ENCODE assay signal across 23 cellular contexts in the genomic region with DNA sequence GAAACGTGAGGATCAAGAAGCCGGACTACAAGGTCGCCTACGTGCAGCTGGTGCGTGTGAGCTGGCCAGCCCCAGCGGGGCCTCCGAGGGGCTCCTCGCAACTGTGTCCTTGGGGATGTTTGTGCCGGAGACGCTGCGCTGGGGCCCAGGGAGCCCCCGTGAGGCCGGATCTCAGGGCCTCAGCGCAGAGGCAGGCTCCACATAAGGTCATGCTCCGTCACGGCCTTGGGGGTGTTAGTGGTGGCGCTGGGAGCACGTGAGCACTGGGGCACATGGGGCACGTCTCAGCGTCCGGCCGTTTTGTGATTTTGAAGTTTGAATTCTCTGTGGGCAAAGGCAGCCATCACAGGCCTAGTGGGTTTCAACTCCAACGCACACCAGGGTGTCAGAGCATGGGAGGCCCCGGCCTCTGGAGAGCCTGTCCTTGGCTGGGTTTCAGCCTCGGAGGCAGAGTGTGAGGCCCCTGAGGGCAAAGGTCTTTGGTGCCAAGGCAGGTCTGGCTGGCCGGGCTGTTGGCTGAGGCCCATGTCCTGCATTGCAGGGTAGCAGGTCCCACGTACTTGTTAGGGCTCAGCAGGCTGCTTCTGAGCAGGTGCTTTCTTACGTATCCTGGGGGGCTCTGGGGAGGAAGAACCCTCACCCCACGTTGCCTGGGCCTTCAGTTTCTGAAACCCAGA. TPM values are rescaled to one million over a fixed set of nuclear protein-coding genes. Genes with fewer than 3 reads are reported as not detected.
"Had no signal": no experiment of that assay in that cellular context is flagged by ENCODE, and none has a peak within 500 bp of the region (broad histone marks: within the 10 kb centered on the region; RNA-seq: fewer than 3 reads in every experiment).

No MANE protein-coding gene starts in this region.

- H3K27ac ChIP-seq: testis, transverse colon had no signal

- H3K4me1 ChIP-seq: testis, transverse colon had no signal

- H3K27me3 ChIP-seq: testis, transverse colon had no signal

- DNase-seq: activated CD4-positive, CD25-positive, alpha-beta regulatory T cell; activated CD8-positive, alpha-beta T cell treated with anti-CD3 and anti-CD28 coated beads, Interleukin-2, amount 10 ng/mL, durations not matched to agents 7 days and 5 days; activated gamma-delta T cell; activated naive CD8-positive, alpha-beta T cell treated with anti-CD3 and anti-CD28 coated beads, Interleukin-2, amount 50 U/mL, for 24 hours; amygdala; central memory CD4-positive, alpha-beta T cell; endodermal cell; stimulated activated naive CD4-positive, alpha-beta T cell treated with Interleukin-2 at 50 U/mL for 16 hours; transverse colon had no signal

- H3K4me1 Mint-ChIP-seq: activated CD4-positive, alpha-beta T cell treated with anti-CD3 and anti-CD28 coated beads for 36 hours; activated naive CD4-positive, alpha-beta T cell treated with anti-CD3 and anti-CD28 coated beads, Interleukin-2, amount 10 ng/mL, durations not matched to agents 7 days and 5 days; activated naive CD8-positive, alpha-beta T cell treated with anti-CD3 and anti-CD28 coated beads, Interleukin-2, amount 50 U/mL, for 24 hours; endodermal cell had no signal

- H3K27me3 Mint-ChIP-seq: activated CD4-positive, alpha-beta T cell treated with anti-CD3 and anti-CD28 coated beads for 36 hours; activated naive CD4-positive, alpha-beta T cell treated with anti-CD3 and anti-CD28 coated beads, Interleukin-2, amount 10 ng/mL, durations not matched to agents 7 days and 5 days; activated naive CD8-positive, alpha-beta T cell treated with anti-CD3 and anti-CD28 coated beads, Interleukin-2, amount 50 U/mL, for 24 hours; activated T-cell treated with anti-CD3 and anti-CD28 coated beads, Interleukin-2, amount 50 U/mL, for 24 hours; dendritic cell treated with granulocyte-macrophage colony-stimulating factor and Interleukin-4, amounts not matched to agents 40 ng/mL and 50 ng/mL, for 4 days; natural killer cell treated with Interleukin-12 subunit alpha and Interleukin-12 subunit beta and Interleukin-15 and Interleukin-18, amount 100 ng/mL, for 72 hours had no signal

- H3K4me3 ChIP-seq: lung, mucosa of descending colon, smooth muscle cell, testis, transverse colon had no signal

- H3K4me3 Mint-ChIP-seq: activated CD4-positive, alpha-beta T cell treated with anti-CD3 and anti-CD28 coated beads for 36 hours; activated CD8-positive, alpha-beta T cell treated with anti-CD3 and anti-CD28 coated beads, Interleukin-2, amount 10 ng/mL, durations not matched to agents 7 days and 5 days; activated naive CD4-positive, alpha-beta T cell treated with anti-CD3 and anti-CD28 coated beads, Interleukin-2, amount 10 ng/mL, durations not matched to agents 7 days and 5 days; activated naive CD8-positive, alpha-beta T cell treated with anti-CD3 and anti-CD28 coated beads, Interleukin-2, amount 50 U/mL, for 24 hours; activated T-cell treated with anti-CD3 and anti-CD28 coated beads, Interleukin-2, amount 50 U/mL, for 24 hours; dendritic cell treated with granulocyte-macrophage colony-stimulating factor and Interleukin-4, amounts not matched to agents 40 ng/mL and 50 ng/mL, for 4 days; endodermal cell; natural killer cell treated with Interleukin-12 subunit alpha and Interleukin-12 subunit beta and Interleukin-15 and Interleukin-18, amount 100 ng/mL, for 72 hours had no signal

- H3K4me2 ChIP-seq: smooth muscle cell had no signal

- FAIRE-seq: islet of Langerhans, urothelium cell line had no signal

- H3K27ac Mint-ChIP-seq: activated CD4-positive, alpha-beta T cell treated with anti-CD3 and anti-CD28 coated beads for 36 hours; activated CD8-positive, alpha-beta T cell treated with anti-CD3 and anti-CD28 coated beads, Interleukin-2, amount 10 ng/mL, durations not matched to agents 7 days and 5 days; activated naive CD4-positive, alpha-beta T cell treated with anti-CD3 and anti-CD28 coated beads, Interleukin-2, amount 10 ng/mL, durations not matched to agents 7 days and 5 days; activated naive CD8-positive, alpha-beta T cell treated with anti-CD3 and anti-CD28 coated beads, Interleukin-2, amount 50 U/mL, for 24 hours; activated T-cell treated with anti-CD3 and anti-CD28 coated beads, Interleukin-2, amount 50 U/mL, for 24 hours; dendritic cell treated with granulocyte-macrophage colony-stimulating factor and Interleukin-4, amounts not matched to agents 40 ng/mL and 50 ng/mL, for 4 days; endodermal cell; natural killer cell treated with Interleukin-12 subunit alpha and Interleukin-12 subunit beta and Interleukin-15 and Interleukin-18, amount 100 ng/mL, for 72 hours had no signal

- H3K36me3 ChIP-seq: transverse colon had no signal

- H3K9me3 Mint-ChIP-seq: activated naive CD4-positive, alpha-beta T cell treated with anti-CD3 and anti-CD28 coated beads, Interleukin-2, amount 10 ng/mL, durations not matched to agents 7 days and 5 days; activated naive CD8-positive, alpha-beta T cell treated with anti-CD3 and anti-CD28 coated beads, Interleukin-2, amount 50 U/mL, for 24 hours; activated T-cell treated with anti-CD3 and anti-CD28 coated beads, Interleukin-2, amount 50 U/mL, for 24 hours; dendritic cell treated with granulocyte-macrophage colony-stimulating factor and Interleukin-4, amounts not matched to agents 40 ng/mL and 50 ng/mL, for 4 days; endodermal cell; natural killer cell treated with Interleukin-12 subunit alpha and Interleukin-12 subunit beta and Interleukin-15 and Interleukin-18, amount 100 ng/mL, for 72 hours had no signal

- H3K36me3 Mint-ChIP-seq: activated naive CD4-positive, alpha-beta T cell treated with anti-CD3 and anti-CD28 coated beads, Interleukin-2, amount 10 ng/mL, durations not matched to agents 7 days and 5 days; natural killer cell treated with Interleukin-12 subunit alpha and Interleukin-12 subunit beta and Interleukin-15 and Interleukin-18, amount 100 ng/mL, for 72 hours had no signal

- ATAC-seq: esophagus mucosa had no signal

- H3K9me3 ChIP-seq: mucosa of descending colon, testis, transverse colon had no signal

RNA-seq across cellular contexts. Expression of gene TNNT3, which starts 33.4 kb away (rescaled TPM):
- total RNA-seq: endodermal cell, glomerular endothelial cell had no signal

RNA-seq across cellular contexts. Expression of gene H19, which starts 44.7 kb away (rescaled TPM):
- total RNA-seq: activated CD4-positive, alpha-beta T cell treated with anti-CD3 and anti-CD28 coated beads for 36 hours; activated CD8-positive, alpha-beta T cell treated with anti-CD3 and anti-CD28 coated beads, Interleukin-2, amount 10 ng/mL, durations not matched to agents 7 days and 5 days; natural killer cell treated with Interleukin-12 subunit alpha and Interleukin-12 subunit beta and Interleukin-15 and Interleukin-18, amount 100 ng/mL, for 72 hours; T-helper 1 cell treated with Interleukin-12 subunit alpha and Interleukin-12 subunit beta and Interleukin-4 antibody, amounts not matched to agents 30 ng/mL and 1 ng/mL, for 36 hours had no signal
